ENCODE assay signal across 1 cellular context in the genomic region with DNA sequence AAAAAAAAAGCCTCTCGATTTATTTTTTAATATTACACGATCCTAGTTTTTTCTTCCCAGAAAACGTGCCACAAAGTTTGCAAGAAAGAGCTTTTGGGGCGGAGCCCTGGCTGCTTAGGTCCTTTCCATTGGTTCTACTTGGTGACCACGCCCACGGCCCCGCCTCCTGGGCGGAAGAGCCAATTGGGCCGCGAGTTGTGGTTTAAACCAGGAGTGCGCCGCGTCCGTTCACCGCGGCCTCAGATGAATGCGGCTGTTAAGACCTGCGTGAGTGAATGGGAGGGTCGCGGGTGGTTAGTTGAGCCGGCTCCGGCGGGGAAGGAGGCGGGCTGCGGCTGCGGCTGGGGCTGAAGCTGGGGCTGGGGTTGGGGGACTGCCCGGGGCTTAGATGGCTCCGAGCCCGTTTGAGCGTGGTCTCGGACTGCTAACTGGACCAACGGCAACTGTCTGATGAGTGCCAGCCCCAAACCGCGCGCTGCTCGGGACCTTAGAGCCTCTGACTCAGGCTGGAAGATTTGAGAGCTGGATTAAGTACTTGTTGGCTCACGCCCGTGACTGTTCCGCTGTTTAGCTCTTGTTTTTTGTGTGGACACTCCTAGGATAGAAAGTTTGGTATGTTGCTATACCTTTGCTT.
A peak's percentile ranks its signal among the peaks of the same experiment; 100 is the strongest.
TF ChIP-seq lines count a peak whose summit lies in the region.

A gene (plus strand): TSS at position 231 of the 634 bp plus-strand sequence. CDS start 458 bp downstream, outside the sequence.

TF ChIP-seq in GM12878, 131 proteins besides CTCF, POLR2A, EP300 and RAD21 (continued from another document):
- TF ChIP-seq YY1 (IDR thresholded peaks at IDR 0.05; ENCODE audit: low read depth, low read length) (0 out of 2 replicates have a peak, but pooled peaks have one; percentile 26), SREBF2 (IDR thresholded peaks at IDR 0.05; ENCODE audit: low read length) (no peak), ATF7 (IDR thresholded peaks at IDR 0.05; ENCODE audit: low read depth) (no peak), POLR2AphosphoS5 (IDR thresholded peaks at IDR 0.05; ENCODE audit: low read length) (peak; percentile 81), MTA3 (IDR thresholded peaks at IDR 0.05; ENCODE audit: borderline replicate concordance, low read length) (no peak)
TF ChIP-seq in GM12878: peak in this region for 26.
